ENCODE assay signal across 29 cellular contexts in the genomic region with DNA sequence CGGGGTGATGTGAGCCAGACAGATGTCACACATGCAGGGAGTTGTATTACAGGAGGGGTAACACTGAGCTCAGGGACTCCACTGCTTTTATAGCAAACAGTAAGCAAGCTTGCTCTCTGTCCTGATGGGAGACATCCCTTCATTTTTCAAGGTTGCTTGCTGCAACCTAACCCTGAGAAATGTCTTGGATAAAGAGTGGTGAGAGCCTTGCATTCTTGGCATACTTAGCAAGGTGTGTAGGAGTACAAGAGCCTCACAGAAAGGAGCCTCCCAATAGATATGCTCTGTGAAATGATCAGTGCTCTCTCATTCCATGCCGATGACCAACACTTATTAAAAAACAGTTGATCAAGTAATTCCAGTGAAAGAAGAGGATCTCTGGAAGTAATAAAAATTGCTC. TPM values are rescaled to one million over a fixed set of nuclear protein-coding genes. Genes with fewer than 3 reads are reported as not detected.
DNase-seq lines count a peak whose midpoint lies in the region; ATAC-seq, FAIRE-seq and TF ChIP-seq lines count a peak whose summit lies in the region.
"Had no signal": no experiment of that assay in that cellular context is flagged by ENCODE, and none has a peak within 500 bp of the region (broad histone marks: within the 10 kb centered on the region; RNA-seq: fewer than 3 reads in every experiment).

No MANE protein-coding gene starts in this region.

- H3K4me1 ChIP-seq in HCT116 (ENCODE audit: control insufficient read depth in 1 of 2, insufficient read depth in 2 of 2, low read length in 2 of 2), result peaks cover 4 to 16% of the 10 kb centered on the region in 2 experiments; a peak in 3 of 4 replicates
- H3K4me1 ChIP-seq in RWPE2 (ENCODE audit: insufficient read depth, poor library complexity, severe bottlenecking), result peaks cover 7% of the 10 kb centered on the region
- H3K4me1 ChIP-seq: neural progenitor cell, parathyroid adenoma, right atrium auricular region had no signal

- H3K4me3 Mint-ChIP-seq in activated T-helper 1 cell treated with anti-CD3 and anti-CD28 coated beads, Interleukin-12 subunit alpha, Interleukin-12 subunit beta, Interleukin-2, Interleukin-4 antibody, amounts not matched to agents 30 ng/mL and 10 ng/mL and 1 ng/mL, durations not matched to agents 14 hours and 24 hours and 36 hours, result no peak overlapping the region
- no peak overlapping the region for H3K4me3 Mint-ChIP-seq in activated CD8-positive, alpha-beta T cell treated with anti-CD3 and anti-CD28 coated beads, Interleukin-2, amount 10 ng/mL, durations not matched to agents 7 days and 5 days
- H3K4me3 Mint-ChIP-seq: activated CD4-positive, alpha-beta T cell treated with anti-CD3 and anti-CD28 coated beads for 36 hours; activated naive CD8-positive, alpha-beta T cell; neural progenitor cell had no signal

- H3K36me3 ChIP-seq in HCT116 (ENCODE audit: control insufficient read depth in 1 of 2, insufficient read depth in 2 of 2, low read length in 2 of 2) (no peaks in the 10 kb centered on the region), RWPE2 (ENCODE audit: low read depth) (no peaks in the 10 kb centered on the region)
- H3K36me3 ChIP-seq: neural progenitor cell, right atrium auricular region had no signal

- no TSS peak for BruUV-seq in HCT116 (replicated peaks; lab: Mats Ljungman, UMichigan)

- TF ChIP-seq POLR2A in HCT116 (IDR thresholded peaks at IDR 0.05; ENCODE audit: borderline replicate concordance, extremely low read depth, insufficient read depth, insufficient read length) (no peak), GM18505 (IDR thresholded peaks at IDR 0.05; ENCODE audit: borderline replicate concordance, extremely low read depth, insufficient read depth, insufficient read length) (no peak)

- H3K9me3 ChIP-seq in HCT116 (ENCODE audit: control insufficient read depth in 1 of 2, insufficient read depth in 1 of 2, low read depth in 1 of 2, low read length in 2 of 2), result no peaks in the 10 kb centered on the region
- peaks cover 6% of the 10 kb centered on the region for H3K9me3 ChIP-seq in RWPE2 (ENCODE audit: severe bottlenecking)
- H3K9me3 ChIP-seq: Caco-2, right atrium auricular region had no signal

- RAD21 ChIA-PET in HCT116 (lab: Charles Lee; ENCODE audit: low non-redundant PET in 1 of 2, low total read pairs in 2 of 2, uncharacterized antibody in 2 of 2, unreplicated experiment in 2 of 2), result no interaction called here

- H3K27me3 ChIP-seq in HCT116 (ENCODE audit: insufficient read depth, low read length), result no peaks in the 10 kb centered on the region
- no peaks in the 10 kb centered on the region for H3K27me3 ChIP-seq in RWPE2 (ENCODE audit: insufficient read depth, poor library complexity, severe bottlenecking)
- H3K27me3 ChIP-seq: dorsolateral prefrontal cortex, neural progenitor cell, right atrium auricular region had no signal

- H3K9me3 Mint-ChIP-seq in activated T-helper 1 cell treated with anti-CD3 and anti-CD28 coated beads, Interleukin-12 subunit alpha, Interleukin-12 subunit beta, Interleukin-2, Interleukin-4 antibody, amounts not matched to agents 30 ng/mL and 10 ng/mL and 1 ng/mL, durations not matched to agents 14 hours and 24 hours and 36 hours, result no peaks in the 10 kb centered on the region
- no peaks in the 10 kb centered on the region for H3K9me3 Mint-ChIP-seq in activated CD8-positive, alpha-beta T cell treated with anti-CD3 and anti-CD28 coated beads, Interleukin-2, amount 10 ng/mL, durations not matched to agents 7 days and 5 days (ENCODE audit: insufficient read depth)

- CTCF ChIA-PET in HCT116 (lab: Charles Lee), result no interaction called here
- CTCF ChIA-PET in activated CD8-positive, alpha-beta T cell treated with anti-CD3 and anti-CD28 coated beads, Interleukin-2, amount 10 ng/mL, durations not matched to agents 7 days and 5 days (lab: Charles Lee), result no interaction called here

- intact Hi-C loops in HCT116 (cut with micrococcal nuclease), result no loop called here
- intact Hi-C loops in activated T-helper 1 cell treated with anti-CD3 and anti-CD28 coated beads, Interleukin-12 subunit alpha, Interleukin-12 subunit beta, Interleukin-2, Interleukin-4 antibody, amounts not matched to agents 30 ng/mL and 10 ng/mL and 1 ng/mL, durations not matched to agents 14 hours and 24 hours and 36 hours (cut with micrococcal nuclease), result no loop called here

- no peak overlapping the region for H3K27ac Mint-ChIP-seq in activated T-helper 1 cell treated with anti-CD3 and anti-CD28 coated beads, Interleukin-12 subunit alpha, Interleukin-12 subunit beta, Interleukin-2, Interleukin-4 antibody, amounts not matched to agents 30 ng/mL and 10 ng/mL and 1 ng/mL, durations not matched to agents 14 hours and 24 hours and 36 hours
- H3K27ac Mint-ChIP-seq in activated CD8-positive, alpha-beta T cell treated with anti-CD3 and anti-CD28 coated beads, Interleukin-2, amount 10 ng/mL, durations not matched to agents 7 days and 5 days, result no peak overlapping the region
- H3K27ac Mint-ChIP-seq: activated CD4-positive, alpha-beta T cell treated with anti-CD3 and anti-CD28 coated beads for 36 hours; activated naive CD8-positive, alpha-beta T cell; neural progenitor cell had no signal

- H3K27ac ChIP-seq in HCT116 (ENCODE audit: low read depth, low read length) (no peak overlapping the region), RWPE2 (ENCODE audit: poor library complexity, severe bottlenecking) (peak overlapping the region; percentile 19)
- H3K27ac ChIP-seq: dorsolateral prefrontal cortex, KMS-11, neural progenitor cell, parathyroid adenoma, right atrium auricular region had no signal

- H3K27me3 Mint-ChIP-seq in activated T-helper 1 cell treated with anti-CD3 and anti-CD28 coated beads, Interleukin-12 subunit alpha, Interleukin-12 subunit beta, Interleukin-2, Interleukin-4 antibody, amounts not matched to agents 30 ng/mL and 10 ng/mL and 1 ng/mL, durations not matched to agents 14 hours and 24 hours and 36 hours (ENCODE audit: insufficient read depth), result peaks cover 4% of the 10 kb centered on the region
- H3K27me3 Mint-ChIP-seq in activated CD8-positive, alpha-beta T cell treated with anti-CD3 and anti-CD28 coated beads, Interleukin-2, amount 10 ng/mL, durations not matched to agents 7 days and 5 days (ENCODE audit: low read depth), result no peaks in the 10 kb centered on the region
- H3K27me3 Mint-ChIP-seq: activated CD4-positive, alpha-beta T cell treated with anti-CD3 and anti-CD28 coated beads for 36 hours; activated naive CD8-positive, alpha-beta T cell had no signal

- DNase-seq in HCT116 (ENCODE audit: low read depth, low spot score) (no peak), RWPE2 (ENCODE audit: low spot score) (no peak), fibroblast of pulmonary artery (ENCODE audit: low read depth) (peak; percentile 43), urothelium cell line (ENCODE audit: low spot score) (peak; percentile 62)
- no peak for DNase-seq in activated T-helper 1 cell treated with anti-CD3 and anti-CD28 coated beads, Interleukin-12 subunit alpha, Interleukin-12 subunit beta, Interleukin-2, Interleukin-4 antibody, amounts not matched to agents 30 ng/mL and 10 ng/mL and 1 ng/mL, durations not matched to agents 14 hours and 24 hours and 36 hours (ENCODE audit: low spot score)
- DNase-seq in activated CD8-positive, alpha-beta T cell treated with anti-CD3 and anti-CD28 coated beads, Interleukin-2, amount 10 ng/mL, durations not matched to agents 7 days and 5 days, result no peak
- DNase-seq: activated CD4-positive, alpha-beta T cell treated with anti-CD3 and anti-CD28 coated beads for 36 hours; activated effector memory CD4-positive, alpha-beta T cell treated with Interleukin-2 at 50 U/mL for 16 hours; activated T-cell treated with anti-CD3 and anti-CD28 coated beads for 4 hours; aorta; C1 segment of cervical spinal cord; DMS79; dorsolateral prefrontal cortex; left cardiac atrium; NCI-H1436 treated with DMSO at 0.1 percent for 48 hours; NCI-H2107; NCI-H446; NCI-H82; stimulated activated CD4-positive, alpha-beta T cell treated with anti-CD3 and anti-CD28 coated beads, Interleukin-2, amount 100 ng/mL, for 24 hours; T-helper 2 cell had no signal

- no peaks in the 10 kb centered on the region for H3K4me1 Mint-ChIP-seq in activated T-helper 1 cell treated with anti-CD3 and anti-CD28 coated beads, Interleukin-12 subunit alpha, Interleukin-12 subunit beta, Interleukin-2, Interleukin-4 antibody, amounts not matched to agents 30 ng/mL and 10 ng/mL and 1 ng/mL, durations not matched to agents 14 hours and 24 hours and 36 hours (ENCODE audit: low read depth)
- no peaks in the 10 kb centered on the region for H3K4me1 Mint-ChIP-seq in activated CD8-positive, alpha-beta T cell treated with anti-CD3 and anti-CD28 coated beads, Interleukin-2, amount 10 ng/mL, durations not matched to agents 7 days and 5 days (ENCODE audit: low read depth)
- H3K4me1 Mint-ChIP-seq: activated CD4-positive, alpha-beta T cell treated with anti-CD3 and anti-CD28 coated beads for 36 hours; neural progenitor cell had no signal

- H3K79me2 ChIP-seq in HCT116 (ENCODE audit: insufficient read depth, low read length), result no peaks in the 10 kb centered on the region
- H3K79me2 ChIP-seq: parathyroid adenoma had no signal

- TF ChIP-seq CTCF in HCT116 (IDR thresholded peaks at IDR 0.05 in 2 of 3, conservative IDR thresholded peaks at IDR 0.05 in 1 of 3; ENCODE audit: borderline replicate concordance in 1 of 3, insufficient read depth in 1 of 3, low read depth in 2 of 3, low read length in 2 of 3), result no peak
- no peak for TF ChIP-seq CTCF in RWPE2 (IDR thresholded peaks at IDR 0.05; ENCODE audit: poor library complexity, severe bottlenecking)
- TF ChIP-seq CTCF in fibroblast of pulmonary artery (IDR thresholded peaks at IDR 0.05; ENCODE audit: low read length, missing control alignments), result no peak

- H4K20me1 ChIP-seq in HCT116 (ENCODE audit: insufficient read depth), result no peaks in the 10 kb centered on the region

- H2AFZ ChIP-seq in HCT116 (ENCODE audit: low read depth, low read length, poor library complexity, severe bottlenecking), result no peak overlapping the region
- H2AFZ ChIP-seq: neural progenitor cell, parathyroid adenoma had no signal

- POLR2A ChIA-PET in HCT116 (lab: Charles Lee), result no interaction called here
- POLR2A ChIA-PET in activated CD8-positive, alpha-beta T cell treated with anti-CD3 and anti-CD28 coated beads, Interleukin-2, amount 10 ng/mL, durations not matched to agents 7 days and 5 days (lab: Charles Lee), result no interaction called here

- H3K4me2 ChIP-seq in HCT116 (ENCODE audit: low read length), result no peak overlapping the region
- H3K4me2 ChIP-seq: KMS-11, neural progenitor cell had no signal

- no peak overlapping the region for H3K9ac ChIP-seq in HCT116 (ENCODE audit: low read length)
- H3K9ac ChIP-seq: KMS-11, neural progenitor cell, parathyroid adenoma had no signal

- no peaks in the 10 kb centered on the region for H3K9me2 ChIP-seq in HCT116 (ENCODE audit: insufficient read depth)

- H3K36me3 Mint-ChIP-seq in activated T-helper 1 cell treated with anti-CD3 and anti-CD28 coated beads, Interleukin-12 subunit alpha, Interleukin-12 subunit beta, Interleukin-2, Interleukin-4 antibody, amounts not matched to agents 30 ng/mL and 10 ng/mL and 1 ng/mL, durations not matched to agents 14 hours and 24 hours and 36 hours (ENCODE audit: low read depth), result no peaks in the 10 kb centered on the region
- no peaks in the 10 kb centered on the region for H3K36me3 Mint-ChIP-seq in activated CD8-positive, alpha-beta T cell treated with anti-CD3 and anti-CD28 coated beads, Interleukin-2, amount 10 ng/mL, durations not matched to agents 7 days and 5 days (ENCODE audit: low read depth)
- H3K36me3 Mint-ChIP-seq: neural progenitor cell had no signal

- no peak for FAIRE-seq in urothelium cell line (lab: Jason Lieb, UNC)
- FAIRE-seq: endothelial cell of umbilical vein had no signal

- no peak overlapping the region for H3K4me3 ChIP-seq in HCT116 (replicated peaks in 1 of 2; ENCODE audit: low read depth in 1 of 2, low read length in 2 of 2)
- no peak overlapping the region for H3K4me3 ChIP-seq in RWPE2 (ENCODE audit: severe bottlenecking)
- no peak overlapping the region for H3K4me3 ChIP-seq in fibroblast of pulmonary artery (replicated peaks; ENCODE audit: low read depth, low read length)
- H3K4me3 ChIP-seq: dorsolateral prefrontal cortex, neural progenitor cell, right atrium auricular region had no signal

- no peak for TF ChIP-seq RAD21 in HCT116 (IDR thresholded peaks at IDR 0.05; ENCODE audit: low read depth)

- peak; percentile 42; the same call in 1 of the 2 replicates for ATAC-seq in HCT116
- no peak; the same call in 2 of the 3 replicates for ATAC-seq in RWPE2 (ENCODE audit: low read depth)
- ATAC-seq in GM18505 (IDR thresholded peaks at IDR 0.05; ENCODE audit: unreplicated experiment), result no peak
- no peak for ATAC-seq in activated CD8-positive, alpha-beta T cell treated with anti-CD3 and anti-CD28 coated beads, Interleukin-2, amount 10 ng/mL, durations not matched to agents 7 days and 5 days
- ATAC-seq: activated CD4-positive, alpha-beta T cell treated with anti-CD3 and anti-CD28 coated beads for 36 hours; SK-N-SH treated with all-trans-retinoic acid at 6 μM for 48 hours had no signal

RNA-seq across cellular contexts. Expression of gene PFN4, which starts 8.1 kb away (rescaled TPM):
- not detected for total RNA-seq in HCT116 (2021; ENCODE audit: unreplicated experiment)
- 0.33 and 0.51 TPM in 2 replicates for polyA plus RNA-seq in HCT116 (2012)
- total RNA-seq in activated T-helper 1 cell treated with anti-CD3 and anti-CD28 coated beads, Interleukin-12 subunit alpha, Interleukin-12 subunit beta, Interleukin-2, Interleukin-4 antibody, amounts not matched to agents 30 ng/mL and 10 ng/mL and 1 ng/mL, durations not matched to agents 14 hours and 24 hours and 36 hours, result not detected in 2 replicates
- total RNA-seq in activated CD8-positive, alpha-beta T cell treated with anti-CD3 and anti-CD28 coated beads, Interleukin-2, amount 10 ng/mL, durations not matched to agents 7 days and 5 days, result under 1 TPM in 1 of 2 experiments, not detected in 1; 0.26 TPM

RNA-seq across cellular contexts. Expression of gene FAM228B, which starts 8.2 kb away (rescaled TPM):
- 5.6 TPM for total RNA-seq in HCT116 (2021; ENCODE audit: unreplicated experiment)
- 1.6 and 2.4 TPM in 2 replicates for polyA plus RNA-seq in HCT116 (2012)
- 3.1 and 4.8 TPM in 2 replicates for total RNA-seq in activated T-helper 1 cell treated with anti-CD3 and anti-CD28 coated beads, Interleukin-12 subunit alpha, Interleukin-12 subunit beta, Interleukin-2, Interleukin-4 antibody, amounts not matched to agents 30 ng/mL and 10 ng/mL and 1 ng/mL, durations not matched to agents 14 hours and 24 hours and 36 hours
- 1 to 10 TPM; 6.2 to 6.9 TPM for total RNA-seq in activated CD8-positive, alpha-beta T cell treated with anti-CD3 and anti-CD28 coated beads, Interleukin-2, amount 10 ng/mL, durations not matched to agents 7 days and 5 days

RNA-seq across cellular contexts. Expression of gene TP53I3, which starts 30.4 kb away (rescaled TPM):
- total RNA-seq in HCT116 (2021; ENCODE audit: unreplicated experiment), result 20.1 TPM
- 10.9 and 12.5 TPM in 2 replicates for polyA plus RNA-seq in HCT116 (2012)
- 0.70 and 0.96 TPM in 2 replicates for total RNA-seq in activated T-helper 1 cell treated with anti-CD3 and anti-CD28 coated beads, Interleukin-12 subunit alpha, Interleukin-12 subunit beta, Interleukin-2, Interleukin-4 antibody, amounts not matched to agents 30 ng/mL and 10 ng/mL and 1 ng/mL, durations not matched to agents 14 hours and 24 hours and 36 hours
- total RNA-seq in activated CD8-positive, alpha-beta T cell treated with anti-CD3 and anti-CD28 coated beads, Interleukin-2, amount 10 ng/mL, durations not matched to agents 7 days and 5 days, result 1 to 10 TPM; 5.3 to 6.5 TPM

RNA-seq across cellular contexts. Expression of gene SF3B6, which starts 38.9 kb away (rescaled TPM):
- 129 TPM for total RNA-seq in HCT116 (2021; ENCODE audit: unreplicated experiment)
- polyA plus RNA-seq in HCT116 (2012), result 107 and 141 TPM in 2 replicates
- 128 and 145 TPM in 2 replicates for total RNA-seq in activated T-helper 1 cell treated with anti-CD3 and anti-CD28 coated beads, Interleukin-12 subunit alpha, Interleukin-12 subunit beta, Interleukin-2, Interleukin-4 antibody, amounts not matched to agents 30 ng/mL and 10 ng/mL and 1 ng/mL, durations not matched to agents 14 hours and 24 hours and 36 hours
- total RNA-seq in activated CD8-positive, alpha-beta T cell treated with anti-CD3 and anti-CD28 coated beads, Interleukin-2, amount 10 ng/mL, durations not matched to agents 7 days and 5 days, result 10 to 100 TPM; 94.6 to 96.2 TPM

RNA-seq across cellular contexts. Expression of gene FAM228A, which starts 59.8 kb away (rescaled TPM):
- not detected for total RNA-seq in HCT116 (2021; ENCODE audit: unreplicated experiment)
- not detected in 2 replicates for polyA plus RNA-seq in HCT116 (2012)
- not detected in 2 replicates for total RNA-seq in activated T-helper 1 cell treated with anti-CD3 and anti-CD28 coated beads, Interleukin-12 subunit alpha, Interleukin-12 subunit beta, Interleukin-2, Interleukin-4 antibody, amounts not matched to agents 30 ng/mL and 10 ng/mL and 1 ng/mL, durations not matched to agents 14 hours and 24 hours and 36 hours
- not detected for total RNA-seq in activated CD8-positive, alpha-beta T cell treated with anti-CD3 and anti-CD28 coated beads, Interleukin-2, amount 10 ng/mL, durations not matched to agents 7 days and 5 days
- total RNA-seq: Caco-2 had no signal

Comparison
In these comparisons a context has a peak if more than half of its experiments do, and no peak if none do; other contexts are left out.
1. DNase-seq: peak in fibroblast of pulmonary artery (single experiment) and urothelium cell line (single experiment); none in HCT116 (single experiment), RWPE2 (single experiment), activated T-helper 1 cell treated with anti-CD3 and anti-CD28 coated beads, Interleukin-12 subunit alpha, Interleukin-12 subunit beta, Interleukin-2, Interleukin-4 antibody, amounts not matched to agents 30 ng/mL and 10 ng/mL and 1 ng/mL, durations not matched to agents 14 hours and 24 hours and 36 hours (single experiment) and activated CD8-positive, alpha-beta T cell treated with anti-CD3 and anti-CD28 coated beads, Interleukin-2, amount 10 ng/mL, durations not matched to agents 7 days and 5 days (single experiment).